1 cellular context compared by ENCODE assay signal in the genomic region with DNA sequence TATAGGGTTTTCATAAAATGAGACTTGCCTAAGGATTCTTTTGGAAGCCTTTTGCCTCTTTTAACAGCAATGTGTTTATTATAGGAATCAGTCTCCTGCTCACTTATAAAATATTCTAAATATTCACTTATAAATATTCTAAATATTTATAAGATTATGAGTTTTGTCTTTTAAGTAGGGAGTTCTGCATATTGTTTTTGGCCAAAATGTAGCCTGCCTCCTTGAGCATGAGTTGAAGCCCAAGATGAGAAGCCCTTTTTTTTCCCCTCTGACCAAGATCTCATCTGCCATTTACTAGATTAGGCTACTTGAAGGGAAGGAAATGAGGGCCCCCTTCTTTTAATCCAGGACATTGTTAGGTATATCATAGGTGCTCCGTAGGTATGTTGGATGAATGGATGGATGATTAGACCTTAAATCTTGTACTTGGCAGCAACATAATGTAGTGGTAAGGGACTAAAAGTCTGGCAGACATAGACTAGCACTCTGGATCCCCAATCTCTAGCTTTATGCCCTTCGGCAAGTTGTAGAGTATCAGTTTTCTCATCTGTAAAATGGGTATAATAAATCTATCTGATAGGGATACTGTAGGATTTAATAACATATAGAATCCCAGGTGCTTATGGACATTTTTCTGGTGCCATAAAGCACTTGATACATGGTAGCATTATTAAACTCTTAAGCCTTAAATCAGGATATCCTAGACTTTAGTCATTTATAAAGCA.
TF ChIP-seq lines count a peak whose summit lies in the region.

No MANE protein-coding gene starts in this region.

TF ChIP-seq in K562, 482 proteins besides CTCF, POLR2A, EP300 and RAD21:
- TF ChIP-seq TBP (optimal IDR thresholded peaks at IDR 0.05; ENCODE audit: low read depth, low read length) (no peak), PCBP2 (IDR thresholded peaks at IDR 0.05; ENCODE audit: low read depth, low read length, poor library complexity, severe bottlenecking) (no peak), RBM25 (IDR thresholded peaks at IDR 0.05; ENCODE audit: low read depth, low read length, severe bottlenecking) (peak; percentile 94), TAF9B (IDR thresholded peaks at IDR 0.05; ENCODE audit: partially characterized antibody) (no peak), ADNP (tag; IDR thresholded peaks at IDR 0.05) (peak; percentile 88), KDM1A (IDR thresholded peaks at IDR 0.05) (peak; percentile 25 to 40; a peak in 1 of 4 replicates)
- TF ChIP-seq, protein P1, sequence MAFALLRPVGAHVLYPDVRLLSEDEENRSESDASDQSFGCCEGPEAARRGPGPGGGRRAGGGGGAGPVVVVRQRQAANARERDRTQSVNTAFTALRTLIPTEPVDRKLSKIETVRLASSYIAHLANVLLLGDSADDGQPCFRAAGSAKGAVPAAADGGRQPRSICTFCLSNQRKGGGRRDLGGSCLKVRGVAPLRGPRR (CRISPR knock-in tag; IDR thresholded peaks at IDR 0.05): no peak
